17 cellular contexts compared by ENCODE assay signal in the genomic region with DNA sequence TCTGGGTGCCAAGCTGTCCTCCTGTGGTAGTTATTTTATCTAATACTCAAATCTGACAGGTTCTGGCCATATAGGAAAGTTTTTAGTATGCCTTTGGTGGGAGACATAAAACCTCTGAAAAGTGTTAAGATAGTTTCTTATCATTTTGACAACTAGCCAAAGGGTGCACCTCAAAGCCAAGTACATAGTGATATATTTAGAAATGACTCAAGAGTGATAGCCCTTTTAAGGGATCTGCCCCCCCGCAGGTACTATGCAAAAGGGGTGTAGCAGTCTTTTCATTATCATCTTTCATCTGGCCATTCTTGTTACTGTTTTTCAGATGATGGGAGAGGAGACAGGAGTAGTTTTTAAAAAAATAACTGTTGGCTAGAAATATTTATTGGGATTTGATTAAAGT. TPM values are rescaled to one million over a fixed set of nuclear protein-coding genes. Genes with fewer than 3 reads are reported as not detected.
DNase-seq lines count a peak whose midpoint lies in the region; ATAC-seq, FAIRE-seq and TF ChIP-seq lines count a peak whose summit lies in the region.
"Had no signal": no experiment of that assay in that cellular context is flagged by ENCODE, and none has a peak within 500 bp of the region (broad histone marks: within the 10 kb centered on the region; RNA-seq: fewer than 3 reads in every experiment).

No MANE protein-coding gene starts in this region.

- H3K4me3 ChIP-seq in WERI-Rb-1 (ENCODE audit: low read depth, low read length) (peak overlapping the region; percentile 23; the same call in 1 of the 2 replicates), kidney (ENCODE audit: low read length in 2 of 2) (no peak overlapping the region), stomach smooth muscle (ENCODE audit: low read length in 2 of 2) (no peak overlapping the region)

- no peak overlapping the region for H3K9ac ChIP-seq in kidney (ENCODE audit: low read length in 2 of 2)
- H3K9ac ChIP-seq in stomach smooth muscle (ENCODE audit: low read length in 2 of 2): peak overlapping the region in 1 of 2 donors; percentile 25

- peaks cover 29 to 49% of the 10 kb centered on the region in 2 donors for H3K4me1 Mint-ChIP-seq in effector memory CD8-positive, alpha-beta T cell (ENCODE audit: low read depth in 2 of 2)

- DNase-seq in NCI-H82 (lab: John Stamatoyannopoulos, UW): peak; percentile 48
- no peak for DNase-seq in NCI-H82 treated with DMSO at 0.1 percent for 48 hours (lab: John Stamatoyannopoulos, UW; ENCODE audit: unreplicated experiment)
- DNase-seq in WERI-Rb-1: no peak
- DNase-seq in kidney: no peak
- no peak for DNase-seq in effector memory CD8-positive, alpha-beta T cell
- DNase-seq in GM19238 (ENCODE audit: insufficient read length, low spot score): no peak
- DNase-seq in GM10266 (ENCODE audit: extremely low spot score): no peak
- DNase-seq: 8988T; activated CD4-positive, alpha-beta T cell treated with anti-CD3 and anti-CD28 coated beads for 4 hours; activated T-cell treated with anti-CD3 and anti-CD28 coated beads, Interleukin-2, amount 50 U/mL, for 24 hours; amniotic stem cell; naive thymus-derived CD8-positive, alpha-beta T cell; NCI-H1048; T-helper 17 cell had no signal

- no peak overlapping the region for H3K27ac Mint-ChIP-seq in effector memory CD8-positive, alpha-beta T cell
- H3K27ac Mint-ChIP-seq: activated T-cell treated with anti-CD3 and anti-CD28 coated beads, Interleukin-2, amount 50 U/mL, for 24 hours; naive thymus-derived CD8-positive, alpha-beta T cell had no signal

- H3K9me3 ChIP-seq in WERI-Rb-1 (ENCODE audit: severe bottlenecking) (no peaks in the 10 kb centered on the region), kidney (ENCODE audit: control insufficient read depth in 1 of 2, low read length in 2 of 2) (no peaks in the 10 kb centered on the region), stomach smooth muscle (ENCODE audit: control insufficient read depth in 2 of 2, low read length in 2 of 2) (no peaks in the 10 kb centered on the region)

- H3K27me3 ChIP-seq in WERI-Rb-1 (ENCODE audit: insufficient read depth, low read depth, severe bottlenecking) (no peaks in the 10 kb centered on the region), stomach smooth muscle (ENCODE audit: control insufficient read depth in 1 of 2, insufficient read depth in 2 of 2, low read length in 2 of 2) (no peaks in the 10 kb centered on the region)

- TF ChIP-seq CTCF in WERI-Rb-1 (IDR thresholded peaks at IDR 0.05; ENCODE audit: low read depth, low read length): no peak
- no peak for TF ChIP-seq CTCF in kidney (IDR thresholded peaks at IDR 0.05; ENCODE audit: borderline replicate concordance, extremely low read depth, insufficient read depth)
- no peak for TF ChIP-seq CTCF in GM10266 (IDR thresholded peaks at IDR 0.05; ENCODE audit: control insufficient read depth, insufficient read depth, low read depth, missing control alignments)

- no peak for FAIRE-seq in kidney (lab: Jason Lieb, UNC)
- FAIRE-seq: frontal cortex, HTR-8/SVneo had no signal

- peaks cover 32% of the 10 kb centered on the region for H3K36me3 Mint-ChIP-seq in effector memory CD8-positive, alpha-beta T cell (ENCODE audit: insufficient read depth)
- H3K36me3 Mint-ChIP-seq: naive thymus-derived CD8-positive, alpha-beta T cell had no signal

- no peaks in the 10 kb centered on the region for H3K9me3 Mint-ChIP-seq in effector memory CD8-positive, alpha-beta T cell
- H3K9me3 Mint-ChIP-seq: activated T-cell treated with anti-CD3 and anti-CD28 coated beads, Interleukin-2, amount 50 U/mL, for 24 hours; naive thymus-derived CD8-positive, alpha-beta T cell had no signal

- intact Hi-C loops in kidney (cut with DNase I): no loop called here

- H3K4me1 ChIP-seq in kidney (ENCODE audit: control insufficient read depth in 1 of 2, insufficient read depth in 1 of 2, low read depth in 1 of 2, low read length in 2 of 2) (peaks cover 21 to 44% of the 10 kb centered on the region in 2 donors), stomach smooth muscle (ENCODE audit: control insufficient read depth, insufficient read depth, low read length) (peaks cover 39% of the 10 kb centered on the region)

- no peaks in the 10 kb centered on the region for H3K27me3 Mint-ChIP-seq in effector memory CD8-positive, alpha-beta T cell

- no peak overlapping the region for H3K4me3 Mint-ChIP-seq in effector memory CD8-positive, alpha-beta T cell
- H3K4me3 Mint-ChIP-seq: activated T-cell treated with anti-CD3 and anti-CD28 coated beads, Interleukin-2, amount 50 U/mL, for 24 hours; naive thymus-derived CD8-positive, alpha-beta T cell; T-helper 17 cell had no signal

- ATAC-seq in effector memory CD8-positive, alpha-beta T cell (replicated peaks): no peak
- ATAC-seq: naive thymus-derived CD8-positive, alpha-beta T cell; T-helper 17 cell had no signal

- H3K27ac ChIP-seq in WERI-Rb-1: peak overlapping the region; percentile 75
- H3K27ac ChIP-seq in kidney (ENCODE audit: low read depth in 2 of 2, low read length in 2 of 2): peak overlapping the region; percentile 13 to 19
- H3K27ac ChIP-seq in stomach smooth muscle (ENCODE audit: low read length): peak overlapping the region; percentile 98

- H3K36me3 ChIP-seq in WERI-Rb-1 (no peaks in the 10 kb centered on the region), kidney (ENCODE audit: control insufficient read depth in 1 of 2, insufficient read depth in 2 of 2, low read length in 2 of 2) (no peaks in the 10 kb centered on the region), stomach smooth muscle (ENCODE audit: control insufficient read depth in 2 of 2, insufficient read depth in 2 of 2, low read length in 2 of 2) (no peaks in the 10 kb centered on the region)

RNA-seq across cellular contexts. Expression of a gene that starts 4.9 kb away (rescaled TPM):
- total RNA-seq in kidney: 85.6 TPM
- polyA plus RNA-seq in kidney (ENCODE audit: insufficient read depth, low read depth, low replicate concordance): 28.0 TPM

Comparison
In these comparisons a context has a peak if more than half of its experiments do, and no peak if none do; other contexts are left out.
1. H3K27ac ChIP-seq: peak in every context shown above with its lines; median percentile 98 in stomach smooth muscle; 75 in WERI-Rb-1; 16 in kidney.